25 cellular contexts compared by ENCODE assay signal in genomic region chr18:2417861-2418610, GRCh38.
DNase-seq lines count a peak whose midpoint lies in the region; FAIRE-seq and TF ChIP-seq lines count a peak whose summit lies in the region.
"Had no signal": no experiment of that assay in that cellular context is flagged by ENCODE, and none has a peak within 500 bp of the region (broad histone marks: within the 10 kb centered on the region; RNA-seq: fewer than 3 reads in every experiment).

No MANE protein-coding gene starts in this region.

- TF ChIP-seq POLR2A in sigmoid colon (IDR thresholded peaks at IDR 0.05) = no peak

- WGBS in sigmoid colon, 2 donors = 77 to 81% methylated on average over 5 of the region's 5 CpGs

- CTCF ChIA-PET in PC-9 (lab: Charles Lee) = no interaction called here

- FAIRE-seq in bronchial epithelial cell (lab: Jason Lieb, UNC) = no peak

- BruUV-seq in PC-9 (replicated peaks; lab: Mats Ljungman, UMichigan) = no TSS peak

- H4K20me1 ChIP-seq in PC-9 (ENCODE audit: insufficient read depth) = no peaks in the 10 kb centered on the region

- no peaks in the 10 kb centered on the region for H3K4me1 ChIP-seq in effector memory CD4-positive, alpha-beta T cell (ENCODE audit: control insufficient read depth, insufficient read depth, low read length, poor library complexity, severe bottlenecking)
- no peaks in the 10 kb centered on the region for H3K4me1 ChIP-seq in PC-9 (replicated peaks; ENCODE audit: insufficient read depth)
- no peaks in the 10 kb centered on the region for H3K4me1 ChIP-seq in sigmoid colon
- H3K4me1 ChIP-seq: right lobe of liver, SJSA1 had no signal

- H3K27ac ChIP-seq in effector memory CD4-positive, alpha-beta T cell (ENCODE audit: insufficient read depth, low read length, poor library complexity, severe bottlenecking) = no peak overlapping the region
- H3K27ac ChIP-seq in PC-9 (no peak overlapping the region), sigmoid colon (no peak overlapping the region)
- H3K27ac ChIP-seq: dorsolateral prefrontal cortex, ovary, right lobe of liver, SJSA1, thoracic aorta had no signal

- no peak for TF ChIP-seq EP300 in sigmoid colon (IDR thresholded peaks at IDR 0.05)

- no peak overlapping the region for H2AFZ ChIP-seq in PC-9

- no peaks in the 10 kb centered on the region; the same call in 1 of the 2 replicates for H3K9me2 ChIP-seq in PC-9 (ENCODE audit: insufficient read depth)

- peak; percentile 16 for DNase-seq in GM03348 (ENCODE audit: low spot score)
- DNase-seq in NCI-H82 treated with DMSO at 0.1 percent for 48 hours (lab: John Stamatoyannopoulos, UW; ENCODE audit: unreplicated experiment) = peak; percentile 37
- DNase-seq in bronchial epithelial cell (ENCODE audit: low read depth) = peak; percentile 77
- DNase-seq in retina = peak; percentile 11
- no peak for DNase-seq in effector memory CD4-positive, alpha-beta T cell
- DNase-seq in PC-9 = no peak
- no peak for DNase-seq in sigmoid colon
- DNase-seq: activated CD4-positive, alpha-beta T cell treated with anti-CD3 and anti-CD28 coated beads, Interleukin-2, amount 50 U/mL, for 1 hour; activated CD8-positive, alpha-beta memory T cell treated with anti-CD3 and anti-CD28 coated beads, Interleukin-2, amount 50 U/mL, for 4 hours; activated naive CD8-positive, alpha-beta T cell treated with anti-CD3 and anti-CD28 coated beads, Interleukin-2, amount 50 U/mL, for 24 hours; caudate nucleus; CD8-positive, alpha-beta memory T cell; DMS79; dorsolateral prefrontal cortex; H9; left cardiac atrium; mesenchymal stem cell; naive thymus-derived CD4-positive, alpha-beta T cell; NCI-H1105; NCI-H526; ovary; right lobe of liver; T-helper 17 cell had no signal

- H3K27me3 ChIP-seq in bronchial epithelial cell (ENCODE audit: control insufficient read depth, insufficient read depth, low read length) (no peaks in the 10 kb centered on the region), PC-9 (ENCODE audit: insufficient read depth, low read depth) (no peaks in the 10 kb centered on the region), sigmoid colon (no peaks in the 10 kb centered on the region)
- no peaks in the 10 kb centered on the region for H3K27me3 ChIP-seq in effector memory CD4-positive, alpha-beta T cell (replicated peaks; ENCODE audit: control insufficient read depth, insufficient read depth, low read length, poor library complexity, severe bottlenecking)
- H3K27me3 ChIP-seq: ovary, right lobe of liver, SJSA1 had no signal

- intact Hi-C loops in PC-9 (cut with micrococcal nuclease; ENCODE audit: unreplicated experiment) = loop anchor here (10.0 kb wide), 1 partner anchor 303 kb away; no protein-coding TSS in a partner anchor
- intact Hi-C loops in sigmoid colon (cut with DNase I) = no loop called here

- no peaks in the 10 kb centered on the region for H3F3A ChIP-seq in PC-9 (ENCODE audit: insufficient read depth, low read depth)

- H3K4me3 ChIP-seq in bronchial epithelial cell (ENCODE audit: low read depth, low read length) (no peak overlapping the region), PC-9 (no peak overlapping the region), sigmoid colon (no peak overlapping the region)
- no peak overlapping the region for H3K4me3 ChIP-seq in effector memory CD4-positive, alpha-beta T cell (ENCODE audit: insufficient read depth, low read depth, low read length, poor library complexity, severe bottlenecking)
- H3K4me3 ChIP-seq: dorsolateral prefrontal cortex, ovary, right lobe of liver, SJSA1, thoracic aorta had no signal

- no peaks in the 10 kb centered on the region for H3K79me2 ChIP-seq in PC-9 (ENCODE audit: low read depth)

- POLR2A ChIA-PET in PC-9 (lab: Charles Lee; ENCODE audit: unreplicated experiment) = no interaction called here

- no peak overlapping the region for H3K4me2 ChIP-seq in PC-9

- no peaks in the 10 kb centered on the region for H3K9me3 ChIP-seq in effector memory CD4-positive, alpha-beta T cell (ENCODE audit: control insufficient read depth, low read length)
- H3K9me3 ChIP-seq in PC-9 (ENCODE audit: insufficient read depth, low read depth) (peaks cover 5% of the 10 kb centered on the region; the same call in 1 of the 2 replicates), sigmoid colon (no peaks in the 10 kb centered on the region)
- H3K9me3 ChIP-seq: ovary, right lobe of liver, SJSA1, thoracic aorta had no signal

- H3K36me3 ChIP-seq in bronchial epithelial cell (ENCODE audit: control insufficient read depth, insufficient read depth, low read length) (no peaks in the 10 kb centered on the region), PC-9 (ENCODE audit: low read depth) (no peaks in the 10 kb centered on the region), sigmoid colon (no peaks in the 10 kb centered on the region)
- no peaks in the 10 kb centered on the region for H3K36me3 ChIP-seq in effector memory CD4-positive, alpha-beta T cell (ENCODE audit: control insufficient read depth, insufficient read depth, low read length)
- H3K36me3 ChIP-seq: ovary, right lobe of liver, SJSA1, thoracic aorta had no signal

- no peak for TF ChIP-seq CTCF in bronchial epithelial cell (IDR thresholded peaks at IDR 0.05; ENCODE audit: insufficient read depth, low read length, severe bottlenecking)
- TF ChIP-seq CTCF in PC-9 (conservative IDR thresholded peaks at IDR 0.05) = no peak
- TF ChIP-seq CTCF in sigmoid colon (IDR thresholded peaks at IDR 0.05) = no peak

Comparison
In these comparisons a context has a peak if more than half of its experiments do, and no peak if none do; other contexts are left out.
1. DNase-seq: peak in GM03348 (single experiment), NCI-H82 treated with DMSO at 0.1 percent for 48 hours (single experiment), bronchial epithelial cell (single experiment) and retina (single experiment); none in effector memory CD4-positive, alpha-beta T cell (0 of 3), PC-9 (0 of 2) and sigmoid colon (single experiment).